In genomic region chr4:52576326-52576725, GRCh38 we compare ENCODE assay signal across 21 cellular contexts.
"Had no signal": no experiment of that assay in that cellular context is flagged by ENCODE, and none has a peak within 500 bp of the region (broad histone marks: within the 10 kb centered on the region; RNA-seq: fewer than 3 reads in every experiment).

No MANE protein-coding gene starts in this region.

- H3K4me1 Mint-ChIP-seq: activated naive CD4-positive, alpha-beta T cell treated with anti-CD3 and anti-CD28 coated beads, Interleukin-2, amount 10 ng/mL, durations not matched to agents 7 days and 5 days; activated naive CD8-positive, alpha-beta T cell treated with anti-CD3 and anti-CD28 coated beads, Interleukin-2, amount 10 ng/mL, durations not matched to agents 7 days and 5 days had no signal

- H3K4me3 ChIP-seq: SJSA1 had no signal

- ATAC-seq: PC-3, SK-N-SH treated with all-trans-retinoic acid at 6 μM for 48 hours, WTC11 had no signal

- H3K9me3 Mint-ChIP-seq: activated naive CD4-positive, alpha-beta T cell treated with anti-CD3 and anti-CD28 coated beads, Interleukin-2, amount 10 ng/mL, durations not matched to agents 7 days and 5 days; activated naive CD8-positive, alpha-beta T cell treated with anti-CD3 and anti-CD28 coated beads, Interleukin-2, amount 10 ng/mL, durations not matched to agents 7 days and 5 days; T-helper 1 cell treated with Interleukin-12 subunit alpha and Interleukin-12 subunit beta and Interleukin-4 antibody, amounts not matched to agents 30 μg/mL and 1 μg/mL, for 36 hours had no signal

- H3K36me3 Mint-ChIP-seq: activated naive CD4-positive, alpha-beta T cell treated with anti-CD3 and anti-CD28 coated beads, Interleukin-2, amount 10 ng/mL, durations not matched to agents 7 days and 5 days; activated naive CD8-positive, alpha-beta T cell treated with anti-CD3 and anti-CD28 coated beads, Interleukin-2, amount 10 ng/mL, durations not matched to agents 7 days and 5 days had no signal

- H3K27me3 ChIP-seq: SJSA1 had no signal

- H3K27ac Mint-ChIP-seq: activated naive CD4-positive, alpha-beta T cell treated with anti-CD3 and anti-CD28 coated beads, Interleukin-2, amount 10 ng/mL, durations not matched to agents 7 days and 5 days; activated naive CD8-positive, alpha-beta T cell treated with anti-CD3 and anti-CD28 coated beads, Interleukin-2, amount 10 ng/mL, durations not matched to agents 7 days and 5 days; T-helper 1 cell treated with Interleukin-12 subunit alpha and Interleukin-12 subunit beta and Interleukin-4 antibody, amounts not matched to agents 30 μg/mL and 1 μg/mL, for 36 hours; WTC11 had no signal

- DNase-seq: activated CD4-positive, CD25-positive, alpha-beta regulatory T cell treated with anti-CD3 and anti-CD28 coated beads, Interleukin-2, amount 50 U/mL, for 72 hours; activated gamma-delta T cell treated with Interleukin-2 at 50 U/mL for 16 hours; activated naive CD4-positive, alpha-beta T cell treated with anti-CD3 and anti-CD28 coated beads, Interleukin-2, amount 10 ng/mL, durations not matched to agents 7 days and 5 days; activated naive CD8-positive, alpha-beta T cell treated with anti-CD3 and anti-CD28 coated beads, Interleukin-2, amount 10 ng/mL, durations not matched to agents 7 days and 5 days; activated T-cell treated with anti-CD3 and anti-CD28 coated beads for 4 hours; aorta; central memory CD4-positive, alpha-beta T cell; KBM-7; NCI-H1048; NCI-H146; NCI-H187 treated with DMSO at 0.1 percent for 48 hours; NCI-H2081 treated with DMSO at 0.1 percent for 48 hours; NCI-H446; NCI-H524; PC-3; SHP77; T-helper 9 cell had no signal

- H3K4me3 Mint-ChIP-seq: activated naive CD4-positive, alpha-beta T cell treated with anti-CD3 and anti-CD28 coated beads, Interleukin-2, amount 10 ng/mL, durations not matched to agents 7 days and 5 days; activated naive CD8-positive, alpha-beta T cell treated with anti-CD3 and anti-CD28 coated beads, Interleukin-2, amount 10 ng/mL, durations not matched to agents 7 days and 5 days; T-helper 1 cell treated with Interleukin-12 subunit alpha and Interleukin-12 subunit beta and Interleukin-4 antibody, amounts not matched to agents 30 μg/mL and 1 μg/mL, for 36 hours; WTC11 had no signal

- H3K27ac ChIP-seq: SJSA1 had no signal
